ENCODE assay signal across 28 cellular contexts in genomic region chr6:13165518-13166186, GRCh38.
DNase-seq lines count a peak whose midpoint lies in the region; ATAC-seq and TF ChIP-seq lines count a peak whose summit lies in the region.
"Had no signal": no experiment of that assay in that cellular context is flagged by ENCODE, and none has a peak within 500 bp of the region (broad histone marks: within the 10 kb centered on the region; RNA-seq: fewer than 3 reads in every experiment).

No MANE protein-coding gene starts in this region.

- H3K9me3 ChIP-seq in AG04450 (ENCODE audit: control insufficient read depth, insufficient read depth, low read length) (no peaks in the 10 kb centered on the region), duodenal mucosa (ENCODE audit: control insufficient read depth in 1 of 2, low read length in 2 of 2) (no peaks in the 10 kb centered on the region), neural progenitor cell (ENCODE audit: low read depth) (no peaks in the 10 kb centered on the region)
- H3K9me3 ChIP-seq: BLaER1, gastrocnemius medialis, HAP-1, SJSA1, transverse colon had no signal

- no peaks in the 10 kb centered on the region for H3K36me3 Mint-ChIP-seq in neural progenitor cell
- H3K36me3 Mint-ChIP-seq: activated naive CD4-positive, alpha-beta T cell treated with anti-CD3 and anti-CD28 coated beads, Interleukin-2, amount 50 U/mL, for 72 hours had no signal

- H3K36me3 ChIP-seq in duodenal mucosa (ENCODE audit: control insufficient read depth in 1 of 2, insufficient read depth in 2 of 2, low read length in 2 of 2) (no peaks in the 10 kb centered on the region), neural progenitor cell (no peaks in the 10 kb centered on the region)
- H3K36me3 ChIP-seq: BLaER1, gastrocnemius medialis, HAP-1, SJSA1, transverse colon had no signal

- peak overlapping the region; percentile 16 for H3K27ac Mint-ChIP-seq in neural progenitor cell
- H3K27ac Mint-ChIP-seq: activated CD8-positive, alpha-beta T cell treated with anti-CD3 and anti-CD28 coated beads for 36 hours; activated T-helper 2 cell treated with anti-CD3 and anti-CD28 coated beads, Interferon-gamma antibody, Interleukin-2, Interleukin-4, amounts not matched to agents 10 μg/mL and 5 μg/mL and 100 μg/mL, durations not matched to agents 14 hours and 24 hours and 36 hours; T-helper 1 cell treated with Interleukin-12 subunit alpha and Interleukin-12 subunit beta and Interleukin-4 antibody, amounts not matched to agents 30 μg/mL and 1 μg/mL, for 36 hours had no signal

- H3K27ac ChIP-seq in AG04450 (ENCODE audit: low read depth, low read length) (no peak overlapping the region), duodenal mucosa (ENCODE audit: low read depth, low read length) (no peak overlapping the region), neural progenitor cell (no peak overlapping the region), foreskin keratinocyte (no peak overlapping the region)
- H3K27ac ChIP-seq: BLaER1, gastrocnemius medialis, SJSA1, transverse colon had no signal

- peak overlapping the region in 1 of 2 donors; percentile 16 for H3K9ac ChIP-seq in duodenal mucosa (ENCODE audit: low read depth in 1 of 2, low read length in 2 of 2)
- no peak overlapping the region for H3K9ac ChIP-seq in neural progenitor cell
- H3K9ac ChIP-seq: BLaER1 had no signal

- TF ChIP-seq CTCF in AG04450 (IDR thresholded peaks at IDR 0.05; ENCODE audit: low read depth, low read length) (no peak), neural progenitor cell (IDR thresholded peaks at IDR 0.05) (no peak), foreskin keratinocyte (conservative IDR thresholded peaks at IDR 0.05) (no peak)

- H3K4me3 ChIP-seq in AG04450 (ENCODE audit: low read depth, low read length): peak overlapping the region; percentile 31
- peak overlapping the region; percentile 41 to 57 for H3K4me3 ChIP-seq in duodenal mucosa (ENCODE audit: low read depth in 1 of 2, low read length in 2 of 2)
- H3K4me3 ChIP-seq in neural progenitor cell: no peak overlapping the region
- H3K4me3 ChIP-seq: BLaER1, gastrocnemius medialis, HAP-1, SJSA1, smooth muscle cell, transverse colon had no signal

- no peaks in the 10 kb centered on the region for H3K27me3 Mint-ChIP-seq in neural progenitor cell (ENCODE audit: insufficient read depth, low read depth)

- POLR2A ChIA-PET in AG04450 (lab: Yijun Ruan, JAX): no interaction called here

- peaks cover 12% of the 10 kb centered on the region for H3K4me1 Mint-ChIP-seq in neural progenitor cell

- H2AFZ ChIP-seq in neural progenitor cell (replicated peaks): no peak overlapping the region

- no peak overlapping the region for H3K4me3 Mint-ChIP-seq in neural progenitor cell
- H3K4me3 Mint-ChIP-seq: activated CD8-positive, alpha-beta T cell treated with anti-CD3 and anti-CD28 coated beads for 36 hours; T-helper 1 cell treated with Interleukin-12 subunit alpha and Interleukin-12 subunit beta and Interleukin-4 antibody, amounts not matched to agents 30 μg/mL and 1 μg/mL, for 36 hours had no signal

- CTCF ChIA-PET in AG04450 (lab: Charles Lee): no interaction called here

- H4K20me1 ChIP-seq in neural progenitor cell (ENCODE audit: low read depth): no peaks in the 10 kb centered on the region
- H4K20me1 ChIP-seq: BLaER1 had no signal

- no peak for ATAC-seq in foreskin keratinocyte
- ATAC-seq in GM19035 (IDR thresholded peaks at IDR 0.05; ENCODE audit: unreplicated experiment): no peak
- no peak for ATAC-seq in HG03460 (IDR thresholded peaks at IDR 0.05; ENCODE audit: unreplicated experiment)
- ATAC-seq: activated CD8-positive, alpha-beta T cell treated with anti-CD3 and anti-CD28 coated beads for 36 hours; activated naive CD4-positive, alpha-beta T cell treated with anti-CD3 and anti-CD28 coated beads, Interleukin-2, amount 50 U/mL, for 72 hours; gastrocnemius medialis; left colon had no signal

- H3K27me3 ChIP-seq in AG04450 (ENCODE audit: control insufficient read depth, insufficient read depth, low read length) (no peaks in the 10 kb centered on the region), duodenal mucosa (ENCODE audit: control insufficient read depth in 1 of 2, insufficient read depth in 2 of 2, low read length in 2 of 2) (no peaks in the 10 kb centered on the region), neural progenitor cell (no peaks in the 10 kb centered on the region), foreskin keratinocyte (peaks cover 9% of the 10 kb centered on the region)
- H3K27me3 ChIP-seq: BLaER1, gastrocnemius medialis, SJSA1 had no signal

- peaks cover 17 to 18% of the 10 kb centered on the region in 2 donors for H3K4me1 ChIP-seq in duodenal mucosa (ENCODE audit: control insufficient read depth in 1 of 2, insufficient read depth in 2 of 2, low read length in 2 of 2)
- H3K4me1 ChIP-seq in neural progenitor cell: no peaks in the 10 kb centered on the region
- H3K4me1 ChIP-seq in foreskin keratinocyte: no peaks in the 10 kb centered on the region
- H3K4me1 ChIP-seq: gastrocnemius medialis, HAP-1, SJSA1, transverse colon had no signal

- no peaks in the 10 kb centered on the region for H3K9me3 Mint-ChIP-seq in neural progenitor cell
- H3K9me3 Mint-ChIP-seq: activated CD8-positive, alpha-beta T cell treated with anti-CD3 and anti-CD28 coated beads for 36 hours; activated naive CD4-positive, alpha-beta T cell treated with anti-CD3 and anti-CD28 coated beads, Interleukin-2, amount 50 U/mL, for 72 hours; activated T-helper 2 cell treated with anti-CD3 and anti-CD28 coated beads, Interferon-gamma antibody, Interleukin-2, Interleukin-4, amounts not matched to agents 10 μg/mL and 5 μg/mL and 100 μg/mL, durations not matched to agents 14 hours and 24 hours and 36 hours; T-helper 1 cell treated with Interleukin-12 subunit alpha and Interleukin-12 subunit beta and Interleukin-4 antibody, amounts not matched to agents 30 μg/mL and 1 μg/mL, for 36 hours had no signal

- H3F3A ChIP-seq in neural progenitor cell (ENCODE audit: low read depth): no peaks in the 10 kb centered on the region

- no peaks in the 10 kb centered on the region for H3K79me2 ChIP-seq in neural progenitor cell (ENCODE audit: low read depth)

- H3K4me2 ChIP-seq in neural progenitor cell: no peak overlapping the region
- H3K4me2 ChIP-seq: BLaER1, smooth muscle cell had no signal

- DNase-seq in AG04450 (ENCODE audit: low read depth, low spot score): no peak
- DNase-seq in M059J (ENCODE audit: low read depth): peak; percentile 42
- no peak for DNase-seq in neural progenitor cell (ENCODE audit: low spot score)
- no peak for DNase-seq in foreskin keratinocyte
- no peak for DNase-seq in 8988T
- DNase-seq: activated CD8-positive, alpha-beta T cell treated with anti-CD3 and anti-CD28 coated beads for 36 hours; DMS79; effector CD8-positive, alpha-beta T cell; erythroblast; gastrocnemius medialis; hippocampal formation; left colon; mesendoderm; NCI-H1092; NCI-H1694 treated with DMSO at 0.1 percent for 48 hours; RPMI8226; stimulated activated CD4-positive, alpha-beta T cell treated with anti-CD3 and anti-CD28 coated beads, Interleukin-1b, Interleukin-23, amount 100 ng/mL, for 48 hours; transverse colon had no signal
